Comparison of ENCODE assay signal across 13 cellular contexts in genomic region chr1:116825400-116825734, GRCh38.
DNase-seq lines count a peak whose midpoint lies in the region; ATAC-seq and FAIRE-seq lines count a peak whose summit lies in the region.
"Had no signal": no experiment of that assay in that cellular context is flagged by ENCODE, and none has a peak within 500 bp of the region (broad histone marks: within the 10 kb centered on the region; RNA-seq: fewer than 3 reads in every experiment).

No MANE protein-coding gene starts in this region.

- H3K9ac ChIP-seq in BLaER1 treated with 17β-estradiol and CSF1 and Interleukin-3, amounts not matched to agents 10 nM and 100 nM = no peak overlapping the region
- no peak overlapping the region for H3K9ac ChIP-seq in HUES48 (ENCODE audit: low read depth, low read length)

- POLR2A ChIA-PET in activated naive CD8-positive, alpha-beta T cell treated with anti-CD3 and anti-CD28 coated beads, Interleukin-2, amount 10 ng/mL, durations not matched to agents 7 days and 5 days (lab: Charles Lee) = interaction anchor here (1.0 to 1.1 kb wide), 2 partner anchors 60 to 235 kb away, joined by 3 to 4 read pairs; partner anchors contain the start of gene TTF2

- H4K20me1 ChIP-seq in BLaER1 treated with 17β-estradiol and CSF1 and Interleukin-3, amounts not matched to agents 10 nM and 100 nM = no peaks in the 10 kb centered on the region

- peak overlapping the region in 6 of 11 experiments; percentile 56 to 74 (median 63); a peak in 7 of 22 replicates for H3K27ac ChIP-seq in BLaER1 treated with 17β-estradiol and CSF1 and Interleukin-3, amounts not matched to agents 10 nM and 100 nM
- H3K27ac ChIP-seq in HUES48 (ENCODE audit: low read depth, low read length) = peak overlapping the region; percentile 67

- no peak overlapping the region for H3K4me3 Mint-ChIP-seq in activated naive CD8-positive, alpha-beta T cell treated with anti-CD3 and anti-CD28 coated beads, Interleukin-2, amount 10 ng/mL, durations not matched to agents 7 days and 5 days

- peaks cover 40% of the 10 kb centered on the region for H3K4me1 Mint-ChIP-seq in activated naive CD8-positive, alpha-beta T cell treated with anti-CD3 and anti-CD28 coated beads, Interleukin-2, amount 10 ng/mL, durations not matched to agents 7 days and 5 days

- H3K27me3 ChIP-seq in BLaER1 treated with 17β-estradiol and CSF1 and Interleukin-3, amounts not matched to agents 10 nM and 100 nM = no peaks in the 10 kb centered on the region
- no peaks in the 10 kb centered on the region for H3K27me3 ChIP-seq in HUES48 (ENCODE audit: control insufficient read depth, insufficient read depth, low read length)

- H3K9me3 Mint-ChIP-seq in activated naive CD8-positive, alpha-beta T cell treated with anti-CD3 and anti-CD28 coated beads, Interleukin-2, amount 10 ng/mL, durations not matched to agents 7 days and 5 days = peaks cover 6% of the 10 kb centered on the region

- no peak for ATAC-seq in activated naive CD8-positive, alpha-beta T cell treated with anti-CD3 and anti-CD28 coated beads, Interleukin-2, amount 10 ng/mL, durations not matched to agents 7 days and 5 days (ENCODE audit: low read depth)
- no peak for ATAC-seq in GM18858 (IDR thresholded peaks at IDR 0.05; ENCODE audit: unreplicated experiment)
- no peak for ATAC-seq in GM21360 (IDR thresholded peaks at IDR 0.05; ENCODE audit: unreplicated experiment)
- ATAC-seq: HCT116 had no signal

- H3K27ac Mint-ChIP-seq in activated naive CD8-positive, alpha-beta T cell treated with anti-CD3 and anti-CD28 coated beads, Interleukin-2, amount 10 ng/mL, durations not matched to agents 7 days and 5 days = peak overlapping the region; percentile 95

- H3K27me3 Mint-ChIP-seq in activated naive CD8-positive, alpha-beta T cell treated with anti-CD3 and anti-CD28 coated beads, Interleukin-2, amount 10 ng/mL, durations not matched to agents 7 days and 5 days = no peaks in the 10 kb centered on the region

- H3K9me3 ChIP-seq in BLaER1 treated with 17β-estradiol and CSF1 and Interleukin-3, amounts not matched to agents 10 nM and 100 nM (replicated peaks in 1 of 11) = peaks cover 0 to 9% (median 0%) of the 10 kb centered on the region in 11 experiments; a peak in 4 of 22 replicates
- H3K9me3 ChIP-seq in HUES48 (ENCODE audit: control insufficient read depth, insufficient read depth, low read length) = no peaks in the 10 kb centered on the region

- no peak overlapping the region for H3K4me3 ChIP-seq in BLaER1 treated with 17β-estradiol and CSF1 and Interleukin-3, amounts not matched to agents 10 nM and 100 nM
- H3K4me3 ChIP-seq in HUES48 (ENCODE audit: low read depth, low read length) = no peak overlapping the region

- peaks cover 3% of the 10 kb centered on the region for H3K36me3 Mint-ChIP-seq in activated naive CD8-positive, alpha-beta T cell treated with anti-CD3 and anti-CD28 coated beads, Interleukin-2, amount 10 ng/mL, durations not matched to agents 7 days and 5 days

- no peak for FAIRE-seq in HTR-8/SVneo (lab: Jason Lieb, UNC)
- FAIRE-seq: D721Med, endothelial cell of umbilical vein, islet of Langerhans had no signal

- no peak for DNase-seq in activated naive CD8-positive, alpha-beta T cell treated with anti-CD3 and anti-CD28 coated beads, Interleukin-2, amount 10 ng/mL, durations not matched to agents 7 days and 5 days
- DNase-seq in middle frontal gyrus (ENCODE audit: extremely low spot score, low spot score) (peak; percentile 64), HTR-8/SVneo (ENCODE audit: insufficient read length, low spot score) (no peak), iPS-NIHi11 (ENCODE audit: low spot score) (no peak)
- DNase-seq: activated naive CD4-positive, alpha-beta T cell treated with anti-CD3 and anti-CD28 coated beads, Interleukin-2, amount 50 U/mL, for 16 hours had no signal

- peaks cover 20 to 48% (median 43%) of the 10 kb centered on the region in 10 experiments for H3K4me1 ChIP-seq in BLaER1 treated with 17β-estradiol and CSF1 and Interleukin-3, amounts not matched to agents 10 nM and 100 nM
- H3K4me1 ChIP-seq in HUES48 (ENCODE audit: control insufficient read depth, insufficient read depth, low read length) = peaks cover 11% of the 10 kb centered on the region; the same call in 1 of the 2 replicates

- no peaks in the 10 kb centered on the region for H3K36me3 ChIP-seq in BLaER1 treated with 17β-estradiol and CSF1 and Interleukin-3, amounts not matched to agents 10 nM and 100 nM
- H3K36me3 ChIP-seq in HUES48 (ENCODE audit: control insufficient read depth, insufficient read depth, low read length) = no peaks in the 10 kb centered on the region

- peak overlapping the region in 8 of 11 experiments; percentile 16 to 85 (median 46); a peak in 6 of 22 replicates for H3K4me2 ChIP-seq in BLaER1 treated with 17β-estradiol and CSF1 and Interleukin-3, amounts not matched to agents 10 nM and 100 nM
